In genomic region chr19:35511337-35511736, GRCh38 we compare ENCODE assay signal across 38 cellular contexts. TPM values are rescaled to one million over a fixed set of nuclear protein-coding genes. Genes with fewer than 3 reads are reported as not detected.
"Had no signal": no experiment of that assay in that cellular context is flagged by ENCODE, and none has a peak within 500 bp of the region (broad histone marks: within the 10 kb centered on the region; RNA-seq: fewer than 3 reads in every experiment).

No MANE protein-coding gene starts in this region.

- H3K4me3 Mint-ChIP-seq: activated CD4-positive, alpha-beta memory T cell treated with anti-CD3 and anti-CD28 coated beads, Interleukin-2, amount 10 ng/mL, durations not matched to agents 7 days and 5 days; activated CD8-positive, alpha-beta memory T cell treated with anti-CD3 and anti-CD28 coated beads, Interleukin-2, amount 10 ng/mL, durations not matched to agents 7 days and 5 days; activated naive CD8-positive, alpha-beta T cell treated with anti-CD3 and anti-CD28 coated beads for 36 hours had no signal

- H3K36me3 Mint-ChIP-seq: activated CD8-positive, alpha-beta memory T cell treated with anti-CD3 and anti-CD28 coated beads, Interleukin-2, amount 10 ng/mL, durations not matched to agents 7 days and 5 days; activated naive CD8-positive, alpha-beta T cell treated with anti-CD3 and anti-CD28 coated beads for 36 hours; T-cell had no signal

- ATAC-seq: activated CD8-positive, alpha-beta memory T cell treated with anti-CD3 and anti-CD28 coated beads, Interleukin-2, amount 10 ng/mL, durations not matched to agents 7 days and 5 days; T-cell had no signal

- DNase-seq: activated CD4-positive, alpha-beta memory T cell treated with anti-CD3 and anti-CD28 coated beads, Interleukin-2, amount 10 ng/mL, durations not matched to agents 7 days and 5 days; activated CD4-positive, alpha-beta T cell treated with anti-CD3 and anti-CD28 coated beads for 1 hour; activated CD4-positive, alpha-beta T cell treated with anti-CD3 and anti-CD28 coated beads for 48 hours; activated CD4-positive, CD25-positive, alpha-beta regulatory T cell; activated CD8-positive, alpha-beta memory T cell treated with anti-CD3 and anti-CD28 coated beads for 24 hours; activated CD8-positive, alpha-beta memory T cell treated with anti-CD3 and anti-CD28 coated beads, Interleukin-2, amount 10 ng/mL, durations not matched to agents 7 days and 5 days; activated CD8-positive, alpha-beta memory T cell treated with anti-CD3 and anti-CD28 coated beads, Interleukin-2, amount 50 U/mL, for 48 hours; activated effector memory CD4-positive, alpha-beta T cell treated with anti-CD3 and anti-CD28 coated beads, Interleukin-2, amount 50 U/mL, for 16 hours; activated naive CD4-positive, alpha-beta T cell; activated naive CD4-positive, alpha-beta T cell treated with anti-CD3 and anti-CD28 coated beads, Interleukin-2, amount 50 U/mL, for 16 hours; activated naive CD8-positive, alpha-beta T cell treated with anti-CD3 and anti-CD28 coated beads for 36 hours; activated T-cell treated with anti-CD3 and anti-CD28 coated beads, Interleukin-2, amount 50 U/mL, for 48 hours; amniotic stem cell; aorta; MM.1S; MV-4-11; NCI-H1092; NCI-H146; NCI-H187; NCI-H2029 treated with DMSO at 0.1 percent for 48 hours; NCI-H2107; NCI-H2171; NCI-H510A; NCI-H526; NCI-H748 treated with DMSO at 0.1 percent for 48 hours; NK-92 treated with Interleukin-12 subunit alpha and Interleukin-12 subunit beta, amount 100 ng/mL, for 24 hours; PC-3; Peyer's patch; RPMI8226; SHP77 treated with DMSO at 0.1 percent for 48 hours; SK-N-SH; T-cell; T-helper 2 cell; T-helper 9 cell; WERI-Rb-1 had no signal

- H3K27ac Mint-ChIP-seq: activated CD4-positive, alpha-beta memory T cell treated with anti-CD3 and anti-CD28 coated beads, Interleukin-2, amount 10 ng/mL, durations not matched to agents 7 days and 5 days; activated CD8-positive, alpha-beta memory T cell treated with anti-CD3 and anti-CD28 coated beads, Interleukin-2, amount 10 ng/mL, durations not matched to agents 7 days and 5 days; activated naive CD8-positive, alpha-beta T cell treated with anti-CD3 and anti-CD28 coated beads for 36 hours; T-cell had no signal

- H3K9me3 Mint-ChIP-seq: activated CD4-positive, alpha-beta memory T cell treated with anti-CD3 and anti-CD28 coated beads, Interleukin-2, amount 10 ng/mL, durations not matched to agents 7 days and 5 days; activated naive CD8-positive, alpha-beta T cell treated with anti-CD3 and anti-CD28 coated beads for 36 hours; T-cell had no signal

RNA-seq across cellular contexts. Expression of gene DMKN, which starts 2.1 kb away (rescaled TPM):
- total RNA-seq: activated CD4-positive, alpha-beta memory T cell treated with anti-CD3 and anti-CD28 coated beads, Interleukin-2, amount 10 ng/mL, durations not matched to agents 7 days and 5 days; activated CD8-positive, alpha-beta memory T cell treated with anti-CD3 and anti-CD28 coated beads, Interleukin-2, amount 10 ng/mL, durations not matched to agents 7 days and 5 days; SJSA1 had no signal
- polyA plus RNA-seq: SK-N-SH had no signal

RNA-seq across cellular contexts. Expression of gene SBSN, which starts 16.8 kb away (rescaled TPM):
- total RNA-seq: activated CD4-positive, alpha-beta memory T cell treated with anti-CD3 and anti-CD28 coated beads, Interleukin-2, amount 10 ng/mL, durations not matched to agents 7 days and 5 days; activated CD8-positive, alpha-beta memory T cell treated with anti-CD3 and anti-CD28 coated beads, Interleukin-2, amount 10 ng/mL, durations not matched to agents 7 days and 5 days; activated naive CD8-positive, alpha-beta T cell treated with anti-CD3 and anti-CD28 coated beads for 36 hours; aorta; LHCN-M2; SJSA1 had no signal
- polyA plus RNA-seq: cardiac muscle cell had no signal

RNA-seq across cellular contexts. Expression of gene KRTDAP, which starts 21.1 kb away (rescaled TPM):
- total RNA-seq: activated CD4-positive, alpha-beta memory T cell treated with anti-CD3 and anti-CD28 coated beads, Interleukin-2, amount 10 ng/mL, durations not matched to agents 7 days and 5 days; activated CD8-positive, alpha-beta memory T cell treated with anti-CD3 and anti-CD28 coated beads, Interleukin-2, amount 10 ng/mL, durations not matched to agents 7 days and 5 days; activated naive CD8-positive, alpha-beta T cell treated with anti-CD3 and anti-CD28 coated beads for 36 hours; aorta; cardiac muscle cell; LHCN-M2; PC-3; Peyer's patch; SJSA1; T-cell had no signal
- polyA plus RNA-seq: aorta, SK-N-SH had no signal

RNA-seq across cellular contexts. Expression of gene GAPDHS, which starts 21.9 kb away (rescaled TPM):
- total RNA-seq: activated CD4-positive, alpha-beta memory T cell treated with anti-CD3 and anti-CD28 coated beads, Interleukin-2, amount 10 ng/mL, durations not matched to agents 7 days and 5 days; activated CD8-positive, alpha-beta memory T cell treated with anti-CD3 and anti-CD28 coated beads, Interleukin-2, amount 10 ng/mL, durations not matched to agents 7 days and 5 days; activated naive CD8-positive, alpha-beta T cell treated with anti-CD3 and anti-CD28 coated beads for 36 hours; aorta; cardiac muscle cell; LHCN-M2; PC-3; SJSA1; T-cell had no signal
- polyA plus RNA-seq: aorta, cardiac muscle cell, SK-N-SH had no signal
